Comparison of ENCODE assay signal across 1 cellular context in the genomic region with DNA sequence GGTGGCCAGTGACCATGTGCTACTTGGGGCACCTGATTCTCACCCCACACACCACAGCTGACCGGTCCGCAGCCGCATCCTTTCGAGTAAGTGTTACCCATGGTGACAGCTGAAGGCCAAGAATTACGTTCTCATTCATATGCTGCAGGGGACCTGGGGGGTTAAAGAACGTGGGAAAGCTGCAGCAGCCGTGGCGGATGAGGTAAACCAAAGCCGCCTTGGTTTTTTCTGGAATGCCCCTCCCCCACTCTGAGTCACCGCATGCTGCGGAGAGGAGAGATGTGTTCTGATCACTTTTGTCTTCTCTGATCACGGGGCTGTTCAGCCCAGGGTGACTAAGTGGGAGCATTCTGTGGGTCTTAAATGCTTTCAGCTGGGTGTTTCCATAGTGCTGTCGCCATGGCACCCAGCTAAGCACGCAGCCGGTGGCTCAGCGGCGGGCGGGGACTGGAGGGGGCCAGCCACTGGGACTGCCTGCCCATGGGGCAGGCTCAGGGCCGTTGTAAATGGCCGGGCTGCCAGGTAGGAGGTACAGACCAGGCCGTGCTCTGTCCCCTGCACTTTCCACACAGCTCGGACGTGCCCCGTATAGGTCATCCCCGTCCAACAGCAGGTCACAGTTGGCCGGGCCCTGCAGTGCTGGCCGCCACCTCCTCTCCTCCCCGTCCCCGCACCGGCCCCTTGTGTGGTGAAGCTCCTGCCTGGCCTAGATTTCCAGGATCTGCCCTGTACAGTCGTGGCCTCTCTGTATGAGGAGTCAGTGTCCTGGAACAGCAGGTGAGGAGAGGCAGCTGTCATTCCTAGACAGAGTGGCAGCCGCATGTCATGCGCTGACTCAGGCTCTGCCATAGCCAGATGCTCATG.
TF ChIP-seq lines count a peak whose summit lies in the region.

No MANE protein-coding gene starts in this region.

TF ChIP-seq in K562, 482 proteins besides CTCF, POLR2A, EP300 and RAD21 (continued from another document and continues in another):
- TF ChIP-seq ZNF592 (IDR thresholded peaks at IDR 0.05) (peak; percentile 57; the same call in 1 of the 2 replicates), TRIM28 (IDR thresholded peaks at IDR 0.05) (peak; percentile 60; the same call in 1 of the 2 replicates), THRB (CRISPR knock-in tag; conservative IDR thresholded peaks at IDR 0.05) (peak; percentile 74; the same call in 1 of the 2 replicates), GABPA (tag; conservative IDR thresholded peaks at IDR 0.05; ENCODE audit: low read depth) (peak; percentile 34; the same call in 1 of the 2 replicates), HDAC8 (tag; IDR thresholded peaks at IDR 0.05) (no peak), RBM25 (IDR thresholded peaks at IDR 0.05; ENCODE audit: low read depth, low read length, severe bottlenecking) (no peak), CHAMP1 (IDR thresholded peaks at IDR 0.05) (no peak), ZSCAN32 (CRISPR knock-in tag; IDR thresholded peaks at IDR 0.05) (no peak), NR1H2 (CRISPR knock-in tag; IDR thresholded peaks at IDR 0.05) (no peak), IRF9 (tag; IDR thresholded peaks at IDR 0.05) (no peak), RHOXF2B (CRISPR knock-in tag; conservative IDR thresholded peaks at IDR 0.05) (no peak), ZNF134 (CRISPR knock-in tag; conservative IDR thresholded peaks at IDR 0.05) (no peak), NRF1 (conservative IDR thresholded peaks at IDR 0.05 in 1 of 2, IDR thresholded peaks at IDR 0.05 in 1 of 2) (peak; percentile 19 to 54; a peak in 3 of 4 replicates), KLF16 (IDR thresholded peaks at IDR 0.05) (peak; percentile 62; the same call in 1 of the 2 replicates), ZNF77 (CRISPR knock-in tag; IDR thresholded peaks at IDR 0.05) (no peak), PKNOX1 (IDR thresholded peaks at IDR 0.05) (peak; percentile 32), MEF2D (tag; conservative IDR thresholded peaks at IDR 0.05; ENCODE audit: low read depth) (0 out of 2 replicates have a peak, but pooled peaks have one; percentile 51), CC2D1A (IDR thresholded peaks at IDR 0.05) (no peak), TCF7 (IDR thresholded peaks at IDR 0.05; ENCODE audit: borderline replicate concordance) (0 out of 2 replicates have a peak, but pooled peaks have one; percentile 3), ZSCAN29 (IDR thresholded peaks at IDR 0.05) (no peak), ZBTB8A (IDR thresholded peaks at IDR 0.05; ENCODE audit: partially characterized antibody) (no peak), ZZZ3 (IDR thresholded peaks at IDR 0.05) (no peak), HES1 (IDR thresholded peaks at IDR 0.05; ENCODE audit: low read depth) (peak; percentile 68), HMG20A (CRISPR knock-in tag; conservative IDR thresholded peaks at IDR 0.05) (0 out of 2 replicates have a peak, but pooled peaks have one; percentile 25), BHLHE40 (IDR thresholded peaks at IDR 0.05; ENCODE audit: low read length) (peak; percentile 93), ARHGAP35 (IDR thresholded peaks at IDR 0.05; ENCODE audit: partially characterized antibody) (no peak), ZNF766 (CRISPR knock-in tag; conservative IDR thresholded peaks at IDR 0.05) (peak; percentile 44; the same call in 1 of the 2 replicates), XRCC5 (IDR thresholded peaks at IDR 0.05; ENCODE audit: low read depth, low read length) (peak; percentile 83)
- TF ChIP-seq, protein P1, sequence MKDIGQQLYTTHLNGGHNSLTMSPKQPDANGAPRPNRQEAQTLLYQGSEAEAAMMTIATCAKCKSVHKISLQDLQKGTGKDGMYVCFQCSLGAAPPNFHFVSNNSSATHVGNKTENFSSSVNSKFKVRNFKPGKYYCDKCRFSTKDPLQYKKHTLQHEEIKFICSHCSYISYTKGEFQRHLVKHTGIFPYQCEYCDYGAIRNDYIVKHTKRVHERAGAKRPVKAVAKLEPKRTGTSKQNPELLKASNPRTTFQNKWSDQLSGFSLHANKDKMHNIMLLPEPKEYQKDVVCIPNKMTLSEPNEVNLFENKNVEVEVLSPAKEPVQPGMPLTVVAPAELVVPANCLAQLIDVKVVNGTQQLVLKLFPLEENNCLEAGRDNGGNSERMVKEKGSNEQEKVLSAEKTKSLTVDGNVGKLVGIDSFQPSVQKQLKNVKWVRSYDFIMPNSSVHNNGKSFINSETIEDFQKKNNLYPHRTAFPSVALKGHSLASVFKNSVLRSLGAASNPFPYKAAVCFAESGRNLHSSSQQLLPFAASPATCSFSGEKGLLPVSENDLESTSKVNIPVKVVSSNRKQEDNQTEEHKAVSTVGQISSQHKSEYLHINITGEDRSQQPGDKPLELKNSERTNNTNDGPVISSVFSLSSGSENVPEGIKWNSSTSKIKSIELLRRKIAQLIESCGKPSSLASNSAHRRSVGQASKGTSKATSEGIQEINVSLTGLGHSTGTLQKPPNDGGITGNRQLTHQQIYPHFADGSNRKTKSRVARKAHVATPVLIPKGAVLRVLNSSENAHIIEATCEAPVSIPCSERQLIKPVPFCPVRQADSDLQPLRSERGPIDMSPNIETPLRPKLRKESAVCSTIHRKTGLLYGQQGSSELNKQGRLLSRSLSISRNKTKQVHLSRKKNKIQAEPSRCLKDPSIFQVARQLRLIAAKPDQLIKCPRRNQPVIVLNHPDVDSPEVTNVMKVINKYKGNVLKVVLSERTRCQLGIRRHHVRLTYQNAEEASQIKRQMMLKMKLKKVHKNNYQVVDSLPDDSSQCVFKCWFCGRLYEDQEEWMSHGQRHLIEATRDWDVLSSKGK (CRISPR knock-in tag; IDR thresholded peaks at IDR 0.05): no peak
- TF ChIP-seq, protein P2, sequence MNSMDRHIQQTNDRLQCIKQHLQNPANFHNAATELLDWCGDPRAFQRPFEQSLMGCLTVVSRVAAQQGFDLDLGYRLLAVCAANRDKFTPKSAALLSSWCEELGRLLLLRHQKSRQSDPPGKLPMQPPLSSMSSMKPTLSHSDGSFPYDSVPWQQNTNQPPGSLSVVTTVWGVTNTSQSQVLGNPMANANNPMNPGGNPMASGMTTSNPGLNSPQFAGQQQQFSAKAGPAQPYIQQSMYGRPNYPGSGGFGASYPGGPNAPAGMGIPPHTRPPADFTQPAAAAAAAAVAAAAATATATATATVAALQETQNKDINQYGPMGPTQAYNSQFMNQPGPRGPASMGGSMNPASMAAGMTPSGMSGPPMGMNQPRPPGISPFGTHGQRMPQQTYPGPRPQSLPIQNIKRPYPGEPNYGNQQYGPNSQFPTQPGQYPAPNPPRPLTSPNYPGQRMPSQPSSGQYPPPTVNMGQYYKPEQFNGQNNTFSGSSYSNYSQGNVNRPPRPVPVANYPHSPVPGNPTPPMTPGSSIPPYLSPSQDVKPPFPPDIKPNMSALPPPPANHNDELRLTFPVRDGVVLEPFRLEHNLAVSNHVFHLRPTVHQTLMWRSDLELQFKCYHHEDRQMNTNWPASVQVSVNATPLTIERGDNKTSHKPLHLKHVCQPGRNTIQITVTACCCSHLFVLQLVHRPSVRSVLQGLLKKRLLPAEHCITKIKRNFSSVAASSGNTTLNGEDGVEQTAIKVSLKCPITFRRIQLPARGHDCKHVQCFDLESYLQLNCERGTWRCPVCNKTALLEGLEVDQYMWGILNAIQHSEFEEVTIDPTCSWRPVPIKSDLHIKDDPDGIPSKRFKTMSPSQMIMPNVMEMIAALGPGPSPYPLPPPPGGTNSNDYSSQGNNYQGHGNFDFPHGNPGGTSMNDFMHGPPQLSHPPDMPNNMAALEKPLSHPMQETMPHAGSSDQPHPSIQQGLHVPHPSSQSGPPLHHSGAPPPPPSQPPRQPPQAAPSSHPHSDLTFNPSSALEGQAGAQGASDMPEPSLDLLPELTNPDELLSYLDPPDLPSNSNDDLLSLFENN (IDR thresholded peaks at IDR 0.05; ENCODE audit: low read depth in 2 of 2, low read length in 2 of 2): no peak
- TF ChIP-seq, protein P3, sequence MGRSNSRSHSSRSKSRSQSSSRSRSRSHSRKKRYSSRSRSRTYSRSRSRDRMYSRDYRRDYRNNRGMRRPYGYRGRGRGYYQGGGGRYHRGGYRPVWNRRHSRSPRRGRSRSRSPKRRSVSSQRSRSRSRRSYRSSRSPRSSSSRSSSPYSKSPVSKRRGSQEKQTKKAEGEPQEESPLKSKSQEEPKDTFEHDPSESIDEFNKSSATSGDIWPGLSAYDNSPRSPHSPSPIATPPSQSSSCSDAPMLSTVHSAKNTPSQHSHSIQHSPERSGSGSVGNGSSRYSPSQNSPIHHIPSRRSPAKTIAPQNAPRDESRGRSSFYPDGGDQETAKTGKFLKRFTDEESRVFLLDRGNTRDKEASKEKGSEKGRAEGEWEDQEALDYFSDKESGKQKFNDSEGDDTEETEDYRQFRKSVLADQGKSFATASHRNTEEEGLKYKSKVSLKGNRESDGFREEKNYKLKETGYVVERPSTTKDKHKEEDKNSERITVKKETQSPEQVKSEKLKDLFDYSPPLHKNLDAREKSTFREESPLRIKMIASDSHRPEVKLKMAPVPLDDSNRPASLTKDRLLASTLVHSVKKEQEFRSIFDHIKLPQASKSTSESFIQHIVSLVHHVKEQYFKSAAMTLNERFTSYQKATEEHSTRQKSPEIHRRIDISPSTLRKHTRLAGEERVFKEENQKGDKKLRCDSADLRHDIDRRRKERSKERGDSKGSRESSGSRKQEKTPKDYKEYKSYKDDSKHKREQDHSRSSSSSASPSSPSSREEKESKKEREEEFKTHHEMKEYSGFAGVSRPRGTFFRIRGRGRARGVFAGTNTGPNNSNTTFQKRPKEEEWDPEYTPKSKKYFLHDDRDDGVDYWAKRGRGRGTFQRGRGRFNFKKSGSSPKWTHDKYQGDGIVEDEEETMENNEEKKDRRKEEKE (IDR thresholded peaks at IDR 0.05; ENCODE audit: borderline replicate concordance in 1 of 2, control insufficient read depth in 1 of 2, low read depth in 2 of 2, low read length in 1 of 2): no peak
